Comparison of ENCODE assay signal across 1 cellular context in the genomic region with DNA sequence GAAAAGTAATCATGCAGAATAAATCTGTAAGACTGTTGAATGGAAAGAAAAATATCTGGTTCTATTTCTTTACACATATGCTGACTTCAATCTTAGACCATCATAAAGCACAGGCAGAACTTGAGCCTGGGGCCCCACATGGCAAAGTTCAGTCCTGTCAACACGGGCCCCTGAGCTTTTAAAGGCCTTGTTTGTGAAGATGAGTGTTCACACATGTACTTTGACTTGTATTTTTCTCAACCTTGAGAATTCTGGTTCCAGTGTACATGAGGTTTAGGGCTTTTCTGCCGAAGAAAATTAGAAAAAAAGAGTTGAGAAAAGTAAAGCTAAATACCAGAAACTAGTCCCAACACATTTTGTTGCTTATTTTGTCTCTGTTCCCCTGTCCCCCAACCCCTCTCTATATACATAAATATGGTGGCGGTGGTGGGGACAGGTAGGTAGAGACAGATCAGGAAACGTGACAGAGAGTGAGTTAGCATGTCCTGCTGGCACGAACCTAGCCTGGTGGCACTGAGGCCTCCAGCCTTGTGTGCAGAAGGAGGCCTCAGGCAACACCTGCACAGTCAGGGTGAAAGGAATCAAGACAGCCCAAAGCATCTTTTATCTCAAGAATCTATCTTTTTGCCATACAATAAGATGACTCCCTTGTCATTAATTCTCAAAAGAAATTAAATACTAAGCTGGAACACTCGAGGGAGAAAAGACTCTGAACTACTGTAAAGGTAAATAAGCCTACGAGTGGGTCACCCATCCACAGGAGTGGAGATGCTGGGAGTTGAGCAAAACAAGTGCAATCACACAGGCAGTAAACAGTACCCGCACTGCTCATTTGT.
TF ChIP-seq lines count a peak whose summit lies in the region.

No MANE protein-coding gene starts in this region.

TF ChIP-seq in HepG2, 621 proteins besides CTCF, POLR2A, EP300 and RAD21 (continued from another document and continues in another):
- TF ChIP-seq AHDC1 (CRISPR knock-in tag; IDR thresholded peaks at IDR 0.05; ENCODE audit: borderline replicate concordance), result peak; percentile 68; the same call in 1 of the 2 replicates
- TF ChIP-seq TARDBP (CRISPR knock-in tag; IDR thresholded peaks at IDR 0.05), result no peak
- TF ChIP-seq, protein P1, sequence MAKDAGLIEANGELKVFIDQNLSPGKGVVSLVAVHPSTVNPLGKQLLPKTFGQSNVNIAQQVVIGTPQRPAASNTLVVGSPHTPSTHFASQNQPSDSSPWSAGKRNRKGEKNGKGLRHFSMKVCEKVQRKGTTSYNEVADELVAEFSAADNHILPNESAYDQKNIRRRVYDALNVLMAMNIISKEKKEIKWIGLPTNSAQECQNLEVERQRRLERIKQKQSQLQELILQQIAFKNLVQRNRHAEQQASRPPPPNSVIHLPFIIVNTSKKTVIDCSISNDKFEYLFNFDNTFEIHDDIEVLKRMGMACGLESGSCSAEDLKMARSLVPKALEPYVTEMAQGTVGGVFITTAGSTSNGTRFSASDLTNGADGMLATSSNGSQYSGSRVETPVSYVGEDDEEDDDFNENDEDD (CRISPR knock-in tag; IDR thresholded peaks at IDR 0.05; ENCODE audit: borderline replicate concordance), result peak; percentile 34; the same call in 1 of the 2 replicates
- TF ChIP-seq FOXP1 (IDR thresholded peaks at IDR 0.05), result peak; percentile 43; the same call in 1 of the 2 replicates
- peak; percentile 86 for TF ChIP-seq FOXP1 (CRISPR knock-in tag; IDR thresholded peaks at IDR 0.05)
- peak; percentile 44; the same call in 1 of the 2 replicates for TF ChIP-seq POLR2AphosphoS5 (IDR thresholded peaks at IDR 0.05; ENCODE audit: low read depth, low read length)
- TF ChIP-seq AHR (CRISPR knock-in tag; IDR thresholded peaks at IDR 0.05), result no peak
- TF ChIP-seq ESRRA (CRISPR knock-in tag; IDR thresholded peaks at IDR 0.05; ENCODE audit: low read depth), result 0 out of 2 replicates have a peak, but pooled peaks have one; percentile 61
- peak; percentile 43; the same call in 1 of the 2 replicates for TF ChIP-seq SP4 (CRISPR knock-in tag; IDR thresholded peaks at IDR 0.05)
- no peak for TF ChIP-seq GABPA (IDR thresholded peaks at IDR 0.05; ENCODE audit: low read depth, low read length)
- no peak for TF ChIP-seq GABPA (CRISPR knock-in tag; IDR thresholded peaks at IDR 0.05; ENCODE audit: low read depth)
- TF ChIP-seq SMC3 (IDR thresholded peaks at IDR 0.05; ENCODE audit: low read length), result peak; percentile 16; the same call in 1 of the 2 replicates
- no peak for TF ChIP-seq ZKSCAN1 (IDR thresholded peaks at IDR 0.05; ENCODE audit: low read length)
- no peak for TF ChIP-seq KDM3A (CRISPR knock-in tag; IDR thresholded peaks at IDR 0.05; ENCODE audit: low read depth)
- no peak for TF ChIP-seq POGK (CRISPR knock-in tag; conservative IDR thresholded peaks at IDR 0.05)
- TF ChIP-seq ZNF549 (CRISPR knock-in tag; IDR thresholded peaks at IDR 0.05), result no peak
- TF ChIP-seq FOXO4 (CRISPR knock-in tag; conservative IDR thresholded peaks at IDR 0.05), result no peak
- TF ChIP-seq ZNF713 (CRISPR knock-in tag; IDR thresholded peaks at IDR 0.05), result no peak
- peak; percentile 59; the same call in 1 of the 2 replicates for TF ChIP-seq RARA (CRISPR knock-in tag; IDR thresholded peaks at IDR 0.05)
- TF ChIP-seq HOXA7 (CRISPR knock-in tag; IDR thresholded peaks at IDR 0.05), result no peak
- no peak for TF ChIP-seq KDM2A (CRISPR knock-in tag; IDR thresholded peaks at IDR 0.05; ENCODE audit: borderline replicate concordance, low read depth)
- no peak for TF ChIP-seq HCFC1 (IDR thresholded peaks at IDR 0.05; ENCODE audit: low read depth, low read length)
- TF ChIP-seq ZKSCAN8 (CRISPR knock-in tag; IDR thresholded peaks at IDR 0.05; ENCODE audit: borderline replicate concordance), result no peak
- no peak for TF ChIP-seq ZNF558 (CRISPR knock-in tag; IDR thresholded peaks at IDR 0.05; ENCODE audit: borderline replicate concordance)
- no peak for TF ChIP-seq MTA3 (CRISPR knock-in tag; IDR thresholded peaks at IDR 0.05)
- no peak for TF ChIP-seq ZNF816 (CRISPR knock-in tag; IDR thresholded peaks at IDR 0.05; ENCODE audit: borderline replicate concordance)
- TF ChIP-seq ZBED4 (CRISPR knock-in tag; IDR thresholded peaks at IDR 0.05; ENCODE audit: borderline replicate concordance), result no peak
- TF ChIP-seq AKNA (CRISPR knock-in tag; IDR thresholded peaks at IDR 0.05; ENCODE audit: borderline replicate concordance), result no peak
- no peak for TF ChIP-seq NFE2L1 (CRISPR knock-in tag; IDR thresholded peaks at IDR 0.05; ENCODE audit: borderline replicate concordance)
- no peak for TF ChIP-seq CERS6 (CRISPR knock-in tag; IDR thresholded peaks at IDR 0.05)
- no peak; the same call in 1 of the 2 replicates for TF ChIP-seq FOSL1 (CRISPR knock-in tag; IDR thresholded peaks at IDR 0.05; ENCODE audit: borderline replicate concordance)
